Comparison of ENCODE assay signal across 18 cellular contexts in genomic region chr17:73639926-73640325, GRCh38. TPM values are rescaled to one million over a fixed set of nuclear protein-coding genes. Genes with fewer than 3 reads are reported as not detected.
DNase-seq lines count a peak whose midpoint lies in the region; ATAC-seq and TF ChIP-seq lines count a peak whose summit lies in the region.
"Had no signal": no experiment of that assay in that cellular context is flagged by ENCODE, and none has a peak within 500 bp of the region (broad histone marks: within the 10 kb centered on the region; RNA-seq: fewer than 3 reads in every experiment).

No MANE protein-coding gene starts in this region.

- POLR2A ChIA-PET in CD8-positive, alpha-beta memory T cell (lab: Charles Lee): no interaction called here

- intact Hi-C loops in body of pancreas (cut with DNase I) (no loop called here), sciatic nerve (cut with DNase I) (no loop called here), mammary epithelial cell (cut with micrococcal nuclease) (loop anchor here (5.0 kb wide), 1 partner anchor 168 kb away; no protein-coding TSS in a partner anchor)

- no peak for TF ChIP-seq POLR2A in body of pancreas (IDR thresholded peaks at IDR 0.05)

- H3K36me3 ChIP-seq in body of pancreas (replicated peaks in 1 of 2; ENCODE audit: insufficient read depth in 1 of 2, low read depth in 2 of 2): no peaks in the 10 kb centered on the region
- no peaks in the 10 kb centered on the region for H3K36me3 ChIP-seq in CD8-positive, alpha-beta memory T cell (ENCODE audit: insufficient read depth, low read length)
- no peaks in the 10 kb centered on the region for H3K36me3 ChIP-seq in mammary epithelial cell (ENCODE audit: insufficient read depth, low read length)
- H3K36me3 ChIP-seq: BLaER1 treated with 17β-estradiol and CSF1 and Interleukin-3, amounts not matched to agents 10 nM and 100 nM; right atrium auricular region had no signal

- ATAC-seq in body of pancreas: no peak
- ATAC-seq in sciatic nerve: no peak
- ATAC-seq in GM18870 (IDR thresholded peaks at IDR 0.05; ENCODE audit: unreplicated experiment): no peak
- ATAC-seq: A549; stimulated activated naive CD8-positive, alpha-beta T cell treated with anti-CD3 and anti-CD28 coated beads, Interleukin-15, Interleukin-2, amounts not matched to agents 100 U/mL and 50 U/mL, for 24 hours had no signal

- peaks cover 22% of the 10 kb centered on the region for H3K4me1 ChIP-seq in body of pancreas
- peaks cover 12% of the 10 kb centered on the region for H3K4me1 ChIP-seq in CD8-positive, alpha-beta memory T cell (ENCODE audit: insufficient read depth, low read length)
- peaks cover 24% of the 10 kb centered on the region for H3K4me1 ChIP-seq in mammary epithelial cell (ENCODE audit: insufficient read depth, low read length)

- peaks cover 85% of the 10 kb centered on the region for H3K79me2 ChIP-seq in mammary epithelial cell (ENCODE audit: insufficient read depth, low read length)

- H3K9me3 ChIP-seq in body of pancreas (no peaks in the 10 kb centered on the region), mammary epithelial cell (replicated peaks; ENCODE audit: insufficient read depth, low read length) (no peaks in the 10 kb centered on the region)
- H3K9me3 ChIP-seq in CD8-positive, alpha-beta memory T cell (ENCODE audit: low read length): no peaks in the 10 kb centered on the region
- H3K9me3 ChIP-seq: A549; BLaER1 treated with 17β-estradiol and CSF1 and Interleukin-3, amounts not matched to agents 10 nM and 100 nM; right atrium auricular region had no signal

- in situ Hi-C loops in mammary epithelial cell (cut with MboI; ENCODE audit: low sequenced_read_pairs in 2 of 2): loop anchor here in 1 of 2 donors (10.0 kb wide), 1 partner anchor 45 kb away; no protein-coding TSS in a partner anchor

- no peak overlapping the region for H3K4me3 Mint-ChIP-seq in CD8-positive, alpha-beta memory T cell
- H3K4me3 Mint-ChIP-seq: HFFc6 had no signal

- H2AFZ ChIP-seq in mammary epithelial cell (ENCODE audit: low read depth, low read length): no peak overlapping the region

- H3K4me3 ChIP-seq in body of pancreas (no peak overlapping the region), mammary epithelial cell (replicated peaks in 1 of 3; ENCODE audit: insufficient read depth in 1 of 3, low read depth in 2 of 3, low read length in 3 of 3) (no peak overlapping the region)
- H3K4me3 ChIP-seq in CD8-positive, alpha-beta memory T cell (ENCODE audit: low read length): no peak overlapping the region
- H3K4me3 ChIP-seq: A549; BLaER1 treated with 17β-estradiol and CSF1 and Interleukin-3, amounts not matched to agents 10 nM and 100 nM; right atrium auricular region had no signal

- H3K36me3 Mint-ChIP-seq in CD8-positive, alpha-beta memory T cell: no peaks in the 10 kb centered on the region

- no peaks in the 10 kb centered on the region for H3K9me3 Mint-ChIP-seq in CD8-positive, alpha-beta memory T cell

- H3K4me1 Mint-ChIP-seq in CD8-positive, alpha-beta memory T cell: peaks cover 10 to 24% (median 12%) of the 10 kb centered on the region in 3 donors

- WGBS in body of pancreas, 2 donors: 21 to 22% methylated on average over 13 of the region's 13 CpGs
- WGBS in mammary epithelial cell (ENCODE audit: low coverage, missing lambda C conversion rate): 33% methylated on average over 10 of the region's 13 CpGs

- BruUV-seq in mammary epithelial cell (replicated peaks; lab: Mats Ljungman, UMichigan): no TSS peak

- dilution Hi-C loops in mammary epithelial cell (cut with HindIII; ENCODE audit: low sequenced_read_pairs): no loop called here

- CTCF ChIA-PET in CD8-positive, alpha-beta memory T cell (lab: Charles Lee): interaction anchor here (1.2 kb wide), 1 partner anchor 10 kb away, joined by 3 read pairs; no protein-coding TSS in a partner anchor
- CTCF ChIA-PET in mammary epithelial cell (lab: Charles Lee; ENCODE audit: low non-redundant PET): no interaction called here

- peaks cover 14 to 38% of the 10 kb centered on the region in 2 donors for H3K27me3 Mint-ChIP-seq in CD8-positive, alpha-beta memory T cell

- no peak overlapping the region for H3K9ac ChIP-seq in mammary epithelial cell (ENCODE audit: insufficient read depth, low read length)
- H3K9ac ChIP-seq: BLaER1 treated with 17β-estradiol and CSF1 and Interleukin-3, amounts not matched to agents 10 nM and 100 nM had no signal

- no peak overlapping the region for H3K27ac Mint-ChIP-seq in CD8-positive, alpha-beta memory T cell
- H3K27ac Mint-ChIP-seq: HFFc6 had no signal

- H3K27me3 ChIP-seq in body of pancreas (peaks cover 0 to 25% of the 10 kb centered on the region in 2 donors), mammary epithelial cell (ENCODE audit: insufficient read depth, low read length) (no peaks in the 10 kb centered on the region)
- no peaks in the 10 kb centered on the region for H3K27me3 ChIP-seq in CD8-positive, alpha-beta memory T cell (ENCODE audit: insufficient read depth, low read length, poor library complexity, severe bottlenecking)
- H3K27me3 ChIP-seq: right atrium auricular region had no signal

- H3K27ac ChIP-seq in body of pancreas (no peak overlapping the region), mammary epithelial cell (ENCODE audit: insufficient read depth, low read depth, low read length) (no peak overlapping the region)
- H3K27ac ChIP-seq in CD8-positive, alpha-beta memory T cell (ENCODE audit: low read depth, low read length): no peak overlapping the region
- H3K27ac ChIP-seq: A549; BLaER1 treated with 17β-estradiol and CSF1 and Interleukin-3, amounts not matched to agents 10 nM and 100 nM; right atrium auricular region had no signal

- no peak for TF ChIP-seq CTCF in body of pancreas (IDR thresholded peaks at IDR 0.05)
- no peak for TF ChIP-seq CTCF in mammary epithelial cell (conservative IDR thresholded peaks at IDR 0.05 in 1 of 2, IDR thresholded peaks at IDR 0.05 in 1 of 2; ENCODE audit: extremely low read depth in 1 of 2, insufficient read depth in 1 of 2, low read depth in 1 of 2, low read length in 2 of 2)

- H3K4me2 ChIP-seq in mammary epithelial cell (ENCODE audit: insufficient read depth, low read depth, low read length): no peak overlapping the region
- H3K4me2 ChIP-seq: A549 had no signal

- H4K20me1 ChIP-seq in mammary epithelial cell (ENCODE audit: insufficient read depth, low read length): no peaks in the 10 kb centered on the region

- DNase-seq in NCI-H1417 (lab: John Stamatoyannopoulos, UW) (peak in 2 of 3 experiments; percentile 71 to 80), NCI-H1417 treated with DMSO at 0.1 percent for 48 hours (lab: John Stamatoyannopoulos, UW) (no peak), NCI-H345 (lab: John Stamatoyannopoulos, UW) (peak; percentile 92), body of pancreas (peak in 3 of 4 donors; percentile 17 to 46 (median 19)), sciatic nerve (ENCODE audit: low spot score) (peak; percentile 37), mammary epithelial cell (no peak)
- DNase-seq in CD8-positive, alpha-beta memory T cell: no peak
- DNase-seq: activated CD4-positive, CD25-positive, alpha-beta regulatory T cell; activated CD8-positive, alpha-beta memory T cell treated with anti-CD3 and anti-CD28 coated beads for 24 hours; cerebellar nuclear complex; HFFc6; mesendoderm; NCI-H2171; stimulated activated naive CD8-positive, alpha-beta T cell treated with anti-CD3 and anti-CD28 coated beads, Interleukin-15, Interleukin-2, amounts not matched to agents 100 U/mL and 50 U/mL, for 24 hours had no signal

RNA-seq across cellular contexts. Expression of gene SDK2, which starts 4.3 kb away (rescaled TPM):
- total RNA-seq in body of pancreas (under 1 TPM; 0.26 to 0.33 TPM), sciatic nerve (10.8 TPM), mammary epithelial cell (10 to 100 TPM; 31.5 to 64.2 TPM)
- under 1 TPM; 0.35 to 0.44 TPM for total RNA-seq in CD8-positive, alpha-beta memory T cell
- 0.54 TPM for polyA plus RNA-seq in CD8-positive, alpha-beta memory T cell
- polyA plus RNA-seq in mammary epithelial cell: 6.3 TPM
- 15.6 TPM for polyA minus RNA-seq in mammary epithelial cell

Comparison
In these comparisons a context has a peak if more than half of its experiments do, and no peak if none do; other contexts are left out.
1. DNase-seq: peak in NCI-H1417 (2 of 3), NCI-H345 (single experiment), body of pancreas (3 of 4) and sciatic nerve (single experiment); none in NCI-H1417 treated with DMSO at 0.1 percent for 48 hours (single experiment), CD8-positive, alpha-beta memory T cell (0 of 5) and mammary epithelial cell (single experiment).